In the genomic region with DNA sequence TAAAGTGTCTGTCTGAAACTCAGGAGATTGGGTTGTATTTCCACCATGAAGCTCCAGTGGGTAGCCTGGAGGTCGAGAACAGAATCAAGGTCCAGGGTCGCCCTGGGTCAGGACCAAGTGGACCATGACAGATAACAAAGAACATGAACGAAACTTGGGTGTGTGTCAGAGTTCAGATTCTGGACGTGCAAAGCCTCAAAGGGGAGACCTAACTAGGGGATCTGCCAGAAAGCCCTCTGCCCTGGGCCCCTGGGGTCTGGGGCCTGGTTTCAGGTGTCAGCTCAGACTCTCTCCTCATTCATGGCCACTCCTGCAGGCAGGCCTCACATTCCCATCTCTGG, we compare ENCODE assay signal across 10 cellular contexts. TPM values are rescaled to one million over a fixed set of nuclear protein-coding genes. Genes with fewer than 3 reads are reported as not detected.
A peak's percentile ranks its signal among the peaks of the same experiment; 100 is the strongest.
DNase-seq lines count a peak whose midpoint lies in the region; ATAC-seq, FAIRE-seq and TF ChIP-seq lines count a peak whose summit lies in the region.
"Had no signal": no experiment of that assay in that cellular context is flagged by ENCODE, and none has a peak within 500 bp of the region (broad histone marks: within the 10 kb centered on the region; RNA-seq: fewer than 3 reads in every experiment).

No MANE protein-coding gene starts in this region.

- peaks cover 35% of the 10 kb centered on the region for H3K4me1 ChIP-seq in astrocyte (ENCODE audit: insufficient read depth, low read length)
- peaks cover 31 to 88% (median 71%) of the 10 kb centered on the region in 6 donors for H3K4me1 ChIP-seq in spleen

- peaks cover 9% of the 10 kb centered on the region for H3K36me3 Mint-ChIP-seq in astrocyte (ENCODE audit: low read depth, unreplicated experiment)

- intact Hi-C loops in lower leg skin (cut with DNase I; ENCODE audit: low total_unique reads), result no loop called here
- intact Hi-C loops in spleen (cut with DNase I; ENCODE audit: low total_unique reads), result no loop called here

- TF ChIP-seq CTCF in astrocyte (IDR thresholded peaks at IDR 0.05; ENCODE audit: insufficient read depth, low read depth, low read length) (no peak), lower leg skin (IDR thresholded peaks at IDR 0.05) (no peak), spleen (IDR thresholded peaks at IDR 0.05 in 8 of 11, conservative IDR thresholded peaks at IDR 0.05 in 3 of 11) (no peak)

- no peak overlapping the region for H3K27ac ChIP-seq in astrocyte (ENCODE audit: low read depth, low read length)
- H3K27ac ChIP-seq in spleen, result peak overlapping the region in 6 of 8 donors; percentile 87 to 93 (median 90)

- H3K27ac Mint-ChIP-seq in astrocyte (ENCODE audit: unreplicated experiment), result no peak overlapping the region

- peaks cover 70% of the 10 kb centered on the region for H3K4me1 Mint-ChIP-seq in astrocyte (ENCODE audit: low read depth, unreplicated experiment)

- H4K20me1 ChIP-seq in astrocyte (ENCODE audit: insufficient read depth, low read length), result no peaks in the 10 kb centered on the region

- no peaks in the 10 kb centered on the region for H3K9me3 ChIP-seq in astrocyte (ENCODE audit: insufficient read depth, low read depth, low read length)
- H3K9me3 ChIP-seq in spleen, result peaks cover 0 to 4% (median 0%) of the 10 kb centered on the region in 8 donors

- no peaks in the 10 kb centered on the region for H3K27me3 Mint-ChIP-seq in astrocyte (ENCODE audit: low read depth, unreplicated experiment)

- no peak overlapping the region for H3K4me3 ChIP-seq in astrocyte (ENCODE audit: insufficient read depth, low read depth, low read length)
- H3K4me3 ChIP-seq in lower leg skin (ENCODE audit: low read depth, poor library complexity, severe bottlenecking), result no peak overlapping the region
- H3K4me3 ChIP-seq in spleen, result peak overlapping the region in 5 of 8 donors; percentile 2 to 89 (median 74)

- WGBS in lower leg skin, 2 donors, result 76 to 82% methylated on average over 4 of the region's 4 CpGs
- 52 to 61% (median 57%) methylated on average over 4 of the region's 4 CpGs for WGBS in spleen, 5 donors

- TF ChIP-seq POLR2A in GM12892 (IDR thresholded peaks at IDR 0.05; ENCODE audit: low read depth, low read length) (no peak), lower leg skin (IDR thresholded peaks at IDR 0.05) (no peak), spleen (IDR thresholded peaks at IDR 0.05) (no peak)

- no peak for DNase-seq in GM12892 (ENCODE audit: insufficient read length)
- DNase-seq in astrocyte (ENCODE audit: low read depth), result no peak
- DNase-seq in lower leg skin (ENCODE audit: low spot score in 2 of 2), result peak; percentile 13 to 67
- peak; percentile 74 for DNase-seq in spleen
- no peak for DNase-seq in NCI-H2107 (lab: John Stamatoyannopoulos, UW)
- no peak for DNase-seq in activated CD4-positive, alpha-beta T cell treated with anti-CD3 and anti-CD28 coated beads for 48 hours
- DNase-seq in NCI-H1092 treated with DMSO at 0.1 percent for 48 hours (lab: John Stamatoyannopoulos, UW), result no peak
- DNase-seq: hippocampal formation had no signal

- peak overlapping the region; percentile 95 for H3K4me2 ChIP-seq in astrocyte (ENCODE audit: low read length)

- H3K36me3 ChIP-seq in astrocyte (ENCODE audit: insufficient read depth, low read length) (no peaks in the 10 kb centered on the region), spleen (peaks cover 0 to 8% (median 0%) of the 10 kb centered on the region in 6 donors)

- H2AFZ ChIP-seq in astrocyte (ENCODE audit: low read depth, low read length), result no peak overlapping the region

- peak; percentile 36 for FAIRE-seq in GM12892 (lab: Jason Lieb, UNC)
- FAIRE-seq in astrocyte (lab: Jason Lieb, UNC), result no peak
- FAIRE-seq: colon had no signal

- H3K9me3 Mint-ChIP-seq in astrocyte (ENCODE audit: unreplicated experiment), result peaks cover 1% of the 10 kb centered on the region

- H3K9ac ChIP-seq in astrocyte (ENCODE audit: low read length), result no peak overlapping the region

- no peaks in the 10 kb centered on the region for H3K79me2 ChIP-seq in astrocyte (ENCODE audit: insufficient read depth, low read length)

- H3K4me3 Mint-ChIP-seq in astrocyte (ENCODE audit: unreplicated experiment), result peak overlapping the region; percentile 90

- no peak for ATAC-seq in GM18861 (IDR thresholded peaks at IDR 0.05; ENCODE audit: unreplicated experiment)

- H3K27me3 ChIP-seq in astrocyte (ENCODE audit: insufficient read depth, low read length) (no peaks in the 10 kb centered on the region), spleen (replicated peaks in 1 of 7) (no peaks in the 10 kb centered on the region)

RNA-seq across cellular contexts. Expression of a gene that starts 1.6 kb away (rescaled TPM):
- polyA plus RNA-seq in GM12892 (2012; ENCODE audit: missing spikeins), result 29.4 TPM
- total RNA-seq in astrocyte (69.9 and 83.0 TPM in 2 replicates), lower leg skin (10 to 100 TPM in 2 of 4 donors, 1 to 10 TPM in 2; 4.4 to 11.0 (median 8.9) TPM), spleen (10 to 100 TPM; 70.8 to 96.2 (median 73.7) TPM)
- polyA plus RNA-seq in spleen, result 10 to 100 TPM; 36.7 to 61.0 (median 38.2) TPM

RNA-seq across cellular contexts. Expression of a gene that starts 17.4 kb away (rescaled TPM):
- 4.2 TPM for polyA plus RNA-seq in GM12892 (2012; ENCODE audit: missing spikeins)
- total RNA-seq in astrocyte (6.6 and 8.0 TPM in 2 replicates), lower leg skin (100 to 1,000 TPM in 1 of 4 donors, 10 to 100 TPM in 3; 47.3 to 144 (median 72.7) TPM), spleen (10 to 100 TPM in 6 of 7 donors, 1 to 10 TPM in 1; 9.5 to 90.1 (median 21.1) TPM)
- polyA plus RNA-seq in spleen, result 10 to 100 TPM; 13.3 to 36.5 (median 15.7) TPM

RNA-seq across cellular contexts. Expression of a gene that starts 39.5 kb away (rescaled TPM):
- polyA plus RNA-seq in GM12892 (2012; ENCODE audit: missing spikeins), result 34.9 TPM
- total RNA-seq in astrocyte (10.9 and 12.0 TPM in 2 replicates), lower leg skin (10 to 100 TPM in 1 of 4 donors, 1 to 10 TPM in 3; 6.7 to 14.1 (median 9.4) TPM), spleen (10 to 100 TPM; 22.7 to 28.3 (median 25.8) TPM)
- 10 to 100 TPM; 25.9 to 33.6 (median 31.5) TPM for polyA plus RNA-seq in spleen

RNA-seq across cellular contexts. Expression of a gene that starts 50.1 kb away (rescaled TPM):
- polyA plus RNA-seq in GM12892 (2012; ENCODE audit: missing spikeins), result 0.08 TPM
- total RNA-seq in astrocyte, result not detected in 2 replicates
- not detected for total RNA-seq in lower leg skin
- total RNA-seq in spleen, result not detected
- under 1 TPM in 1 of 3 donors, not detected in 2; 0.04 TPM for polyA plus RNA-seq in spleen

Comparison
In these comparisons a context has a peak if more than half of its experiments do, and no peak if none do; other contexts are left out.
1. DNase-seq: peak in lower leg skin (2 of 2) and spleen (single experiment); none in GM12892 (single experiment), astrocyte (single experiment), NCI-H2107 (single experiment), activated CD4-positive, alpha-beta T cell treated with anti-CD3 and anti-CD28 coated beads for 48 hours (single experiment) and NCI-H1092 treated with DMSO at 0.1 percent for 48 hours (single experiment).
2. H3K4me3 ChIP-seq: peak in spleen (5 of 8); none in astrocyte (single experiment) and lower leg skin (single experiment).